1 cellular context compared by ENCODE assay signal in genomic region chr18:158128-159036, GRCh38.
TF ChIP-seq lines count a peak whose summit lies in the region.

Gene USP14 (plus strand): TSS chr18:158557. CDS start chr18:158699, 142 bp downstream.

TF ChIP-seq in K562, 482 proteins besides CTCF, POLR2A, EP300 and RAD21 (continued from another document and continues in another):
- 0 out of 2 replicates have a peak, but pooled peaks have one; percentile 67 for TF ChIP-seq ATF4 (CRISPR knock-in tag; IDR thresholded peaks at IDR 0.05)
- peak; percentile 31 to 98; a peak in 2 of 4 replicates for TF ChIP-seq MLX (CRISPR knock-in tag; conservative IDR thresholded peaks at IDR 0.05)
- peak; percentile 91 for TF ChIP-seq ZNF740 (CRISPR knock-in tag; IDR thresholded peaks at IDR 0.05)
- peak in 1 of 2 experiments; percentile 71; a peak in 1 of 4 replicates for TF ChIP-seq ZNF740 (tag; IDR thresholded peaks at IDR 0.05)
- TF ChIP-seq TCF7 (IDR thresholded peaks at IDR 0.05; ENCODE audit: borderline replicate concordance), result no peak
- 0 out of 2 replicates have a peak, but pooled peaks have one; percentile 19 for TF ChIP-seq ARID3B (CRISPR knock-in tag; IDR thresholded peaks at IDR 0.05; ENCODE audit: borderline replicate concordance)
- TF ChIP-seq PTRF (tag; IDR thresholded peaks at IDR 0.05), result no peak
- TF ChIP-seq ARID3A (IDR thresholded peaks at IDR 0.05; ENCODE audit: borderline replicate concordance, low read depth, low read length), result no peak
- TF ChIP-seq BRCA1 (IDR thresholded peaks at IDR 0.05), result no peak
- no peak for TF ChIP-seq BRCA1 (CRISPR knock-in tag; IDR thresholded peaks at IDR 0.05)
- peak; percentile 90 for TF ChIP-seq TGIF2 (CRISPR knock-in tag; IDR thresholded peaks at IDR 0.05)
- TF ChIP-seq ZBTB12 (CRISPR knock-in tag; IDR thresholded peaks at IDR 0.05), result peak; percentile 98
- peak; percentile 75 for TF ChIP-seq ETS1 (conservative IDR thresholded peaks at IDR 0.05; ENCODE audit: control insufficient read depth, low read depth, low read length)
- TF ChIP-seq HDGF (IDR thresholded peaks at IDR 0.05), result peak; percentile 68; the same call in 1 of the 2 replicates
- TF ChIP-seq ZSCAN29 (IDR thresholded peaks at IDR 0.05), result no peak
- TF ChIP-seq ZNF232 (CRISPR knock-in tag; IDR thresholded peaks at IDR 0.05), result peak; percentile 95
- no peak for TF ChIP-seq HDAC3 (IDR thresholded peaks at IDR 0.05; ENCODE audit: borderline replicate concordance, partially characterized antibody)
- TF ChIP-seq GTF2E2 (tag; IDR thresholded peaks at IDR 0.05), result no peak
- no peak for TF ChIP-seq CBFB (CRISPR knock-in tag; IDR thresholded peaks at IDR 0.05)
- peak; percentile 63 for TF ChIP-seq CCNT2 (IDR thresholded peaks at IDR 0.05; ENCODE audit: borderline replicate concordance, extremely low read depth, insufficient read length, low read depth, low read length)
- TF ChIP-seq ZNF655 (CRISPR knock-in tag; IDR thresholded peaks at IDR 0.05), result no peak
- no peak for TF ChIP-seq SNAPC5 (CRISPR knock-in tag; IDR thresholded peaks at IDR 0.05)
- TF ChIP-seq ZNF518B (CRISPR knock-in tag; IDR thresholded peaks at IDR 0.05), result no peak
- TF ChIP-seq PHF8 (IDR thresholded peaks at IDR 0.05; ENCODE audit: borderline replicate concordance, low read length), result peak; percentile 98; the same call in 1 of the 2 replicates
- TF ChIP-seq TEAD4 (IDR thresholded peaks at IDR 0.05; ENCODE audit: low read length), result peak; percentile 44; the same call in 1 of the 2 replicates
- peak; percentile 42; the same call in 1 of the 2 replicates for TF ChIP-seq TEAD4 (CRISPR knock-in tag; IDR thresholded peaks at IDR 0.05; ENCODE audit: borderline replicate concordance)
- no peak for TF ChIP-seq PHB (CRISPR knock-in tag; IDR thresholded peaks at IDR 0.05)
- TF ChIP-seq EWSR1 (IDR thresholded peaks at IDR 0.05; ENCODE audit: borderline replicate concordance, low read depth, partially characterized antibody), result no peak
- TF ChIP-seq ELF4 (CRISPR knock-in tag; IDR thresholded peaks at IDR 0.05), result no peak
- TF ChIP-seq STAT5A (IDR thresholded peaks at IDR 0.05; ENCODE audit: borderline replicate concordance, low read length), result no peak
- TF ChIP-seq HIVEP1 (CRISPR knock-in tag; IDR thresholded peaks at IDR 0.05), result peak; percentile 81; the same call in 1 of the 2 replicates
- TF ChIP-seq GTF2B (IDR thresholded peaks at IDR 0.05; ENCODE audit: extremely low read depth, insufficient read length), result no peak
- peak; percentile 97 for TF ChIP-seq NR3C1 (CRISPR knock-in tag; IDR thresholded peaks at IDR 0.05)
- no peak for TF ChIP-seq SAFB (IDR thresholded peaks at IDR 0.05; ENCODE audit: borderline replicate concordance, low read depth, low read length)
- peak; percentile 98 for TF ChIP-seq ZNF592 (IDR thresholded peaks at IDR 0.05)
- peak; percentile 69; the same call in 1 of the 2 replicates for TF ChIP-seq ZFP91 (CRISPR knock-in tag; IDR thresholded peaks at IDR 0.05)
- TF ChIP-seq SMAD2 (IDR thresholded peaks at IDR 0.05; ENCODE audit: low read depth, low read length), result no peak
- no peak for TF ChIP-seq IFI16 (CRISPR knock-in tag; IDR thresholded peaks at IDR 0.05)
